ENCODE assay signal across 19 cellular contexts in genomic region chr5:175526691-175527090, GRCh38. TPM values are rescaled to one million over a fixed set of nuclear protein-coding genes. Genes with fewer than 3 reads are reported as not detected.
DNase-seq lines count a peak whose midpoint lies in the region; TF ChIP-seq lines count a peak whose summit lies in the region.
"Had no signal": no experiment of that assay in that cellular context is flagged by ENCODE, and none has a peak within 500 bp of the region (broad histone marks: within the 10 kb centered on the region; RNA-seq: fewer than 3 reads in every experiment).

No MANE protein-coding gene starts in this region.

- intact Hi-C loops in activated CD4-positive, alpha-beta T cell treated with anti-CD3 and anti-CD28 coated beads, Interleukin-2, amount 10 ng/mL, durations not matched to agents 24 days and 14 days (cut with micrococcal nuclease): no loop called here
- intact Hi-C loops in activated T-helper 2 cell treated with anti-CD3 and anti-CD28 coated beads, Interferon-gamma antibody, Interleukin-2, Interleukin-4, amounts not matched to agents 10 μg/mL and 5 μg/mL and 100 μg/mL, durations not matched to agents 14 hours and 24 hours and 36 hours (cut with micrococcal nuclease): no loop called here

- TF ChIP-seq CTCF in nephron progenitor cell (IDR thresholded peaks at IDR 0.05): no peak

- peak overlapping the region; percentile 78 for H3K27ac Mint-ChIP-seq in activated CD4-positive, alpha-beta T cell treated with anti-CD3 and anti-CD28 coated beads, Interleukin-2, amount 10 ng/mL, durations not matched to agents 24 days and 14 days
- peak overlapping the region; percentile 88 for H3K27ac Mint-ChIP-seq in activated naive CD4-positive, alpha-beta T cell treated with anti-CD3 and anti-CD28 coated beads, Interleukin-2, amount 50 U/mL, for 24 hours
- peak overlapping the region; percentile 72 for H3K27ac Mint-ChIP-seq in activated T-helper 2 cell treated with anti-CD3 and anti-CD28 coated beads, Interferon-gamma antibody, Interleukin-2, Interleukin-4, amounts not matched to agents 10 μg/mL and 5 μg/mL and 100 μg/mL, durations not matched to agents 14 hours and 24 hours and 36 hours
- peak overlapping the region; percentile 85 for H3K27ac Mint-ChIP-seq in nephron progenitor cell
- H3K27ac Mint-ChIP-seq: B cell; CD4-positive, CD25-positive, alpha-beta regulatory T cell had no signal

- H3K36me3 Mint-ChIP-seq in activated CD4-positive, alpha-beta T cell treated with anti-CD3 and anti-CD28 coated beads, Interleukin-2, amount 10 ng/mL, durations not matched to agents 24 days and 14 days (ENCODE audit: low read depth): peaks cover 72% of the 10 kb centered on the region
- peaks cover 56% of the 10 kb centered on the region for H3K36me3 Mint-ChIP-seq in activated naive CD4-positive, alpha-beta T cell treated with anti-CD3 and anti-CD28 coated beads, Interleukin-2, amount 50 U/mL, for 24 hours
- H3K36me3 Mint-ChIP-seq in activated T-helper 2 cell treated with anti-CD3 and anti-CD28 coated beads, Interferon-gamma antibody, Interleukin-2, Interleukin-4, amounts not matched to agents 10 μg/mL and 5 μg/mL and 100 μg/mL, durations not matched to agents 14 hours and 24 hours and 36 hours (ENCODE audit: low read depth): peaks cover 85% of the 10 kb centered on the region
- peaks cover 51% of the 10 kb centered on the region for H3K36me3 Mint-ChIP-seq in nephron progenitor cell (ENCODE audit: low read depth)

- no peaks in the 10 kb centered on the region for H3K27me3 Mint-ChIP-seq in activated CD4-positive, alpha-beta T cell treated with anti-CD3 and anti-CD28 coated beads, Interleukin-2, amount 10 ng/mL, durations not matched to agents 24 days and 14 days
- no peaks in the 10 kb centered on the region for H3K27me3 Mint-ChIP-seq in activated naive CD4-positive, alpha-beta T cell treated with anti-CD3 and anti-CD28 coated beads, Interleukin-2, amount 50 U/mL, for 24 hours
- no peaks in the 10 kb centered on the region for H3K27me3 Mint-ChIP-seq in activated T-helper 2 cell treated with anti-CD3 and anti-CD28 coated beads, Interferon-gamma antibody, Interleukin-2, Interleukin-4, amounts not matched to agents 10 μg/mL and 5 μg/mL and 100 μg/mL, durations not matched to agents 14 hours and 24 hours and 36 hours (ENCODE audit: low read depth)
- H3K27me3 Mint-ChIP-seq in nephron progenitor cell (ENCODE audit: low read depth, poor library complexity): no peaks in the 10 kb centered on the region
- H3K27me3 Mint-ChIP-seq: B cell; CD4-positive, CD25-positive, alpha-beta regulatory T cell had no signal

- H3K4me3 Mint-ChIP-seq in activated CD4-positive, alpha-beta T cell treated with anti-CD3 and anti-CD28 coated beads, Interleukin-2, amount 10 ng/mL, durations not matched to agents 24 days and 14 days: peak overlapping the region; percentile 48
- peak overlapping the region; percentile 93 for H3K4me3 Mint-ChIP-seq in activated naive CD4-positive, alpha-beta T cell treated with anti-CD3 and anti-CD28 coated beads, Interleukin-2, amount 50 U/mL, for 24 hours
- peak overlapping the region; percentile 11 for H3K4me3 Mint-ChIP-seq in activated T-helper 2 cell treated with anti-CD3 and anti-CD28 coated beads, Interferon-gamma antibody, Interleukin-2, Interleukin-4, amounts not matched to agents 10 μg/mL and 5 μg/mL and 100 μg/mL, durations not matched to agents 14 hours and 24 hours and 36 hours (ENCODE audit: low read depth)
- no peak overlapping the region for H3K4me3 Mint-ChIP-seq in nephron progenitor cell
- H3K4me3 Mint-ChIP-seq: B cell; CD4-positive, CD25-positive, alpha-beta regulatory T cell had no signal

- H3K9me3 Mint-ChIP-seq in activated CD4-positive, alpha-beta T cell treated with anti-CD3 and anti-CD28 coated beads, Interleukin-2, amount 10 ng/mL, durations not matched to agents 24 days and 14 days: no peaks in the 10 kb centered on the region
- H3K9me3 Mint-ChIP-seq in activated naive CD4-positive, alpha-beta T cell treated with anti-CD3 and anti-CD28 coated beads, Interleukin-2, amount 50 U/mL, for 24 hours: no peaks in the 10 kb centered on the region
- no peaks in the 10 kb centered on the region for H3K9me3 Mint-ChIP-seq in activated T-helper 2 cell treated with anti-CD3 and anti-CD28 coated beads, Interferon-gamma antibody, Interleukin-2, Interleukin-4, amounts not matched to agents 10 μg/mL and 5 μg/mL and 100 μg/mL, durations not matched to agents 14 hours and 24 hours and 36 hours
- H3K9me3 Mint-ChIP-seq in nephron progenitor cell: no peaks in the 10 kb centered on the region
- H3K9me3 Mint-ChIP-seq: CD4-positive, CD25-positive, alpha-beta regulatory T cell had no signal

- no peak for DNase-seq in activated CD4-positive, alpha-beta T cell treated with anti-CD3 and anti-CD28 coated beads, Interleukin-2, amount 10 ng/mL, durations not matched to agents 24 days and 14 days
- no peak for DNase-seq in activated CD4-positive, alpha-beta T cell treated with anti-CD3 and anti-CD28 coated beads, Interleukin-2, amount 50 U/mL, for 1 hour
- no peak for DNase-seq in activated naive CD4-positive, alpha-beta T cell treated with anti-CD3 and anti-CD28 coated beads, Interleukin-2, amount 50 U/mL, for 16 hours
- no peak for DNase-seq in activated T-helper 2 cell treated with anti-CD3 and anti-CD28 coated beads, Interferon-gamma antibody, Interleukin-2, Interleukin-4, amounts not matched to agents 10 μg/mL and 5 μg/mL and 100 μg/mL, durations not matched to agents 14 hours and 24 hours and 36 hours (ENCODE audit: low spot score)
- DNase-seq in nephron progenitor cell (no peak), NCI-H1436 (lab: John Stamatoyannopoulos, UW) (no peak), NCI-H345 (lab: John Stamatoyannopoulos, UW) (no peak)
- DNase-seq: Caco-2; CD4-positive, CD25-positive, alpha-beta regulatory T cell; GDM1; KBM-7; NCI-H1105 treated with DMSO at 0.1 percent for 48 hours; NCI-H1694 treated with DMSO at 0.1 percent for 48 hours; NCI-H2227 treated with DMSO at 0.1 percent for 48 hours; NCI-H524; NCI-H82; OCI-M1 had no signal

- peaks cover 45% of the 10 kb centered on the region for H3K4me1 Mint-ChIP-seq in activated CD4-positive, alpha-beta T cell treated with anti-CD3 and anti-CD28 coated beads, Interleukin-2, amount 10 ng/mL, durations not matched to agents 24 days and 14 days
- peaks cover 55% of the 10 kb centered on the region for H3K4me1 Mint-ChIP-seq in activated naive CD4-positive, alpha-beta T cell treated with anti-CD3 and anti-CD28 coated beads, Interleukin-2, amount 50 U/mL, for 24 hours
- H3K4me1 Mint-ChIP-seq in activated T-helper 2 cell treated with anti-CD3 and anti-CD28 coated beads, Interferon-gamma antibody, Interleukin-2, Interleukin-4, amounts not matched to agents 10 μg/mL and 5 μg/mL and 100 μg/mL, durations not matched to agents 14 hours and 24 hours and 36 hours (ENCODE audit: low read depth): peaks cover 48% of the 10 kb centered on the region
- H3K4me1 Mint-ChIP-seq in nephron progenitor cell: no peaks in the 10 kb centered on the region
- H3K4me1 Mint-ChIP-seq: B cell had no signal

RNA-seq across cellular contexts. Expression of gene SFXN1, which starts 48.3 kb away (rescaled TPM):
- total RNA-seq in activated CD4-positive, alpha-beta T cell treated with anti-CD3 and anti-CD28 coated beads, Interleukin-2, amount 10 ng/mL, durations not matched to agents 24 days and 14 days: 390 and 404 TPM in 2 replicates
- 318 and 326 TPM in 2 replicates for total RNA-seq in activated T-helper 2 cell treated with anti-CD3 and anti-CD28 coated beads, Interferon-gamma antibody, Interleukin-2, Interleukin-4, amounts not matched to agents 10 μg/mL and 5 μg/mL and 100 μg/mL, durations not matched to agents 14 hours and 24 hours and 36 hours
